Comparison of ENCODE assay signal across 8 cellular contexts in the genomic region with DNA sequence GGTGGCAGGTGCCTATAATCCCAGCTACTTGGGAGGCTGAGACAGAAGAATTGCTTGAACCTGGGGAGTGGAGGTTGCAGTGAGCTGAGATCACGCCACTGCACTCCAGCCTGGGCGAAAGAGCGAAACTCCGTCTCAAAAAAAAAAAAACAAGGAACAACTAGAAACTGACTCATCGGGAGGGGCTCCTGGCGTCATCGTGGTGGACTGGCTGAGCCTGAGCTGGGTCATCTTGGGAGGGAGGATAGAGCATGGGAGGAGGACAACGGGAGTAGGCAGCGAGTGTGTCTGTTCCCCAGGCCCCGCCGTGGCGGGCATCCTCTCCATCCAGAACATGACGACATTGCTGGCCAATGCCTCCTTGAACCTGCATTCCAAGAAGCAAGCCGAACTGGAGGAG. TPM values are rescaled to one million over a fixed set of nuclear protein-coding genes. Genes with fewer than 3 reads are reported as not detected.
DNase-seq lines count a peak whose midpoint lies in the region; ATAC-seq and TF ChIP-seq lines count a peak whose summit lies in the region.
"Not testable (repeated sequence)": the region's sequence is repeated elsewhere in the genome, so short reads cannot be mapped to it uniquely, and the experiment has no call there.

No MANE protein-coding gene starts in this region.

- intact Hi-C loops in PC-9 (cut with micrococcal nuclease; ENCODE audit: unreplicated experiment): loop anchor here (10.0 kb wide), 1 partner anchor 197 kb away; the partner anchor contains the start of gene ADGRL1
- intact Hi-C loops in dendritic cell treated with granulocyte-macrophage colony-stimulating factor and Interleukin-4, amounts not matched to agents 40 ng/mL and 50 ng/mL, for 4 days (cut with micrococcal nuclease): loop anchor here (2.0 to 10.0 kb wide), 3 partner anchors 17 to 257 kb away; no protein-coding TSS in a partner anchor
- intact Hi-C loops in mucosa of descending colon (cut with DNase I, micrococcal nuclease): not testable (repeated sequence)

- H3K27me3 ChIP-seq in H7 (ENCODE audit: control insufficient read depth, insufficient read depth, low read length); PC-9 (ENCODE audit: insufficient read depth, low read depth); gastroesophageal sphincter; smooth muscle cell (ENCODE audit: low read depth): not testable (repeated sequence)

- not testable (repeated sequence) for H3K36me3 ChIP-seq in H7 (replicated peaks; ENCODE audit: control insufficient read depth, insufficient read depth, low read length); PC-9 (ENCODE audit: low read depth); mucosa of descending colon (ENCODE audit: low read depth); smooth muscle cell (ENCODE audit: low read depth)
- H3K36me3 ChIP-seq in gastroesophageal sphincter: peaks cover 0 to 77% of the 10 kb centered on the region in 2 donors

- WGBS in gastroesophageal sphincter (ENCODE audit: low coverage in 1 of 2), 2 donors: 36 to 60% methylated on average over 5 to 10 of the region's 14 CpGs
- WGBS in smooth muscle cell (ENCODE audit: low lambda C conversion rate): 62% methylated on average over 14 of the region's 14 CpGs

- not testable (repeated sequence) for TF ChIP-seq EP300 in gastroesophageal sphincter (IDR thresholded peaks at IDR 0.05)

- not testable (repeated sequence) for ATAC-seq in activated T-cell treated with anti-CD3 and anti-CD28 coated beads, Interleukin-2, amount 50 U/mL, for 72 hours (replicated peaks in 1 of 2)
- ATAC-seq in gastroesophageal sphincter: peak; percentile 26
- peak; percentile 27 for ATAC-seq in mucosa of descending colon

- H4K20me1 ChIP-seq in PC-9 (ENCODE audit: insufficient read depth); smooth muscle cell (ENCODE audit: low read depth): not testable (repeated sequence)

- not testable (repeated sequence) for H3K9me2 ChIP-seq in PC-9 (ENCODE audit: insufficient read depth)

- H3K4me1 ChIP-seq in PC-9 (replicated peaks; ENCODE audit: insufficient read depth) (0 out of 2 replicates have a peak, but pooled peaks cover 10% of the 10 kb centered on the region), gastroesophageal sphincter (peaks cover 0 to 18% (median 0%) of the 10 kb centered on the region in 3 donors)
- H3K4me1 ChIP-seq in mucosa of descending colon (ENCODE audit: low read depth); smooth muscle cell (ENCODE audit: low read depth): not testable (repeated sequence)

- CTCF ChIA-PET in PC-9 (lab: Charles Lee): interaction anchor here (0.6 to 1.0 kb wide), 5 partner anchors 40 to 681 kb away, joined by 3 to 8 read pairs (median 4); partner anchors contain the start of gene ASF1B

- H3K9me3 Mint-ChIP-seq in activated T-cell treated with anti-CD3 and anti-CD28 coated beads, Interleukin-2, amount 50 U/mL, for 72 hours; dendritic cell treated with granulocyte-macrophage colony-stimulating factor and Interleukin-4, amounts not matched to agents 40 ng/mL and 50 ng/mL, for 4 days: not testable (repeated sequence)

- not testable (repeated sequence) for H3K4me3 Mint-ChIP-seq in activated T-cell treated with anti-CD3 and anti-CD28 coated beads, Interleukin-2, amount 50 U/mL, for 72 hours; dendritic cell treated with granulocyte-macrophage colony-stimulating factor and Interleukin-4, amounts not matched to agents 40 ng/mL and 50 ng/mL, for 4 days

- not testable (repeated sequence) for TF ChIP-seq POLR2A in gastroesophageal sphincter (IDR thresholded peaks at IDR 0.05)

- not testable (repeated sequence) for H3K9me3 ChIP-seq in PC-9 (ENCODE audit: insufficient read depth, low read depth); gastroesophageal sphincter; mucosa of descending colon; smooth muscle cell (replicated peaks; ENCODE audit: low read depth)

- H3K4me2 ChIP-seq in PC-9, smooth muscle cell: not testable (repeated sequence)

- peak overlapping the region; percentile 28; the same call in 1 of the 2 replicates for H3K27ac ChIP-seq in PC-9
- peak overlapping the region in 3 of 4 donors; percentile 49 to 59 (median 58) for H3K27ac ChIP-seq in gastroesophageal sphincter
- H3K27ac ChIP-seq in smooth muscle cell (ENCODE audit: low read depth): peak overlapping the region; percentile 53

- peaks cover 34% of the 10 kb centered on the region for H3F3A ChIP-seq in PC-9 (ENCODE audit: insufficient read depth, low read depth)
- not testable (repeated sequence) for H3F3A ChIP-seq in smooth muscle cell (ENCODE audit: low read depth)

- not testable (repeated sequence) for H3K9ac ChIP-seq in smooth muscle cell (ENCODE audit: low read depth)

- POLR2A ChIA-PET in PC-9 (lab: Charles Lee; ENCODE audit: unreplicated experiment): interaction anchor here (0.6 kb wide), 1 partner anchor 709 kb away, joined by 4 read pairs; no protein-coding TSS in a partner anchor

- not testable (repeated sequence) for H3K79me2 ChIP-seq in PC-9 (ENCODE audit: low read depth); smooth muscle cell (ENCODE audit: low read depth)

- H2AFZ ChIP-seq in PC-9; smooth muscle cell (ENCODE audit: low read depth): not testable (repeated sequence)

- not testable (repeated sequence) for BruUV-seq in PC-9 (replicated peaks; lab: Mats Ljungman, UMichigan)

- peaks cover 21% of the 10 kb centered on the region for H3K4me1 Mint-ChIP-seq in activated T-cell treated with anti-CD3 and anti-CD28 coated beads, Interleukin-2, amount 50 U/mL, for 72 hours (ENCODE audit: low read depth)
- peaks cover 54% of the 10 kb centered on the region for H3K4me1 Mint-ChIP-seq in dendritic cell treated with granulocyte-macrophage colony-stimulating factor and Interleukin-4, amounts not matched to agents 40 ng/mL and 50 ng/mL, for 4 days (ENCODE audit: low read depth)

- DNase-seq in AG08395 (ENCODE audit: low spot score) (peak; percentile 94), H7 (peak; percentile 19), PC-9 (peak; percentile 47 to 67)
- not testable (repeated sequence) for DNase-seq in activated T-cell treated with anti-CD3 and anti-CD28 coated beads, Interleukin-2, amount 50 U/mL, for 72 hours; mucosa of descending colon; smooth muscle cell (lab: John Stamatoyannopoulos, UW; ENCODE audit: unreplicated experiment)

- not testable (repeated sequence) for H3K4me3 ChIP-seq in H7 (ENCODE audit: insufficient read depth, low read depth, low read length); PC-9; gastroesophageal sphincter; mucosa of descending colon; smooth muscle cell

- TF ChIP-seq CTCF in PC-9 (conservative IDR thresholded peaks at IDR 0.05); gastroesophageal sphincter (IDR thresholded peaks at IDR 0.05); mucosa of descending colon (IDR thresholded peaks at IDR 0.05); smooth muscle cell (IDR thresholded peaks at IDR 0.05; ENCODE audit: borderline replicate concordance, insufficient read depth, poor library complexity, severe bottlenecking): not testable (repeated sequence)

- H3K27me3 Mint-ChIP-seq in activated T-cell treated with anti-CD3 and anti-CD28 coated beads, Interleukin-2, amount 50 U/mL, for 72 hours (ENCODE audit: low read depth); dendritic cell treated with granulocyte-macrophage colony-stimulating factor and Interleukin-4, amounts not matched to agents 40 ng/mL and 50 ng/mL, for 4 days: not testable (repeated sequence)

- peaks cover 25 to 53% of the 10 kb centered on the region in 2 donors for H3K36me3 Mint-ChIP-seq in activated T-cell treated with anti-CD3 and anti-CD28 coated beads, Interleukin-2, amount 50 U/mL, for 72 hours (ENCODE audit: insufficient read depth in 2 of 2)
- peaks cover 99% of the 10 kb centered on the region for H3K36me3 Mint-ChIP-seq in dendritic cell treated with granulocyte-macrophage colony-stimulating factor and Interleukin-4, amounts not matched to agents 40 ng/mL and 50 ng/mL, for 4 days (ENCODE audit: low read depth)

- H3K27ac Mint-ChIP-seq in activated T-cell treated with anti-CD3 and anti-CD28 coated beads, Interleukin-2, amount 50 U/mL, for 72 hours: peak overlapping the region; percentile 32
- peak overlapping the region; percentile 75 for H3K27ac Mint-ChIP-seq in dendritic cell treated with granulocyte-macrophage colony-stimulating factor and Interleukin-4, amounts not matched to agents 40 ng/mL and 50 ng/mL, for 4 days

RNA-seq across cellular contexts. Expression of gene DDX39A, which starts 16.8 kb away (rescaled TPM):
- 94.6 and 131 TPM in 2 replicates for total RNA-seq in H7 (2014; rRNA removed; shearing (Covaris generic))
- 66.5 and 67.4 TPM in 2 replicates for total RNA-seq in PC-9 (2021)
- total RNA-seq in activated T-cell treated with anti-CD3 and anti-CD28 coated beads, Interleukin-2, amount 50 U/mL, for 72 hours: 100 to 1,000 TPM; 225 to 236 TPM
- 10 to 100 TPM; 31.4 to 55.5 (median 43.4) TPM for total RNA-seq in gastroesophageal sphincter
- total RNA-seq in mucosa of descending colon: 10 to 100 TPM; 56.9 to 85.5 (median 66.5) TPM
- 18.2 and 23.1 TPM in 2 replicates for total RNA-seq in smooth muscle cell
- polyA plus RNA-seq in smooth muscle cell: 38.0 and 54.6 TPM in 2 replicates

RNA-seq across cellular contexts. Expression of gene ADGRE5, which starts 21.1 kb away (rescaled TPM):
- total RNA-seq in H7 (2014; rRNA removed; shearing (Covaris generic)): 5.9 and 6.1 TPM in 2 replicates
- 61.1 and 68.2 TPM in 2 replicates for total RNA-seq in PC-9 (2021)
- total RNA-seq in activated T-cell treated with anti-CD3 and anti-CD28 coated beads, Interleukin-2, amount 50 U/mL, for 72 hours: 100 to 1,000 TPM; 316 to 369 TPM
- total RNA-seq in gastroesophageal sphincter: 10 to 100 TPM; 47.7 to 86.7 (median 66.1) TPM
- total RNA-seq in mucosa of descending colon: 100 to 1,000 TPM in 2 of 3 donors, 10 to 100 TPM in 1; 92.7 to 130 (median 127) TPM
- 2.6 and 3.0 TPM in 2 replicates for total RNA-seq in smooth muscle cell
- 5.5 and 5.6 TPM in 2 replicates for polyA plus RNA-seq in smooth muscle cell

RNA-seq across cellular contexts. Expression of gene PKN1, which starts 30.8 kb away (rescaled TPM):
- 108 and 127 TPM in 2 replicates for total RNA-seq in H7 (2014; rRNA removed; shearing (Covaris generic))
- 257 and 417 TPM in 2 replicates for total RNA-seq in PC-9 (2021)
- 100 to 1,000 TPM; 239 to 278 TPM for total RNA-seq in activated T-cell treated with anti-CD3 and anti-CD28 coated beads, Interleukin-2, amount 50 U/mL, for 72 hours
- 100 to 1,000 TPM in 3 of 4 donors, 10 to 100 TPM in 1; 98.2 to 286 (median 139) TPM for total RNA-seq in gastroesophageal sphincter
- total RNA-seq in mucosa of descending colon: 100 to 1,000 TPM in 1 of 3 donors, 10 to 100 TPM in 2; 30.1 to 117 (median 42.0) TPM
- 19.0 and 28.0 TPM in 2 replicates for total RNA-seq in smooth muscle cell
- 64.8 and 72.2 TPM in 2 replicates for polyA plus RNA-seq in smooth muscle cell
